Comparison of ENCODE assay signal across 30 cellular contexts in genomic region chr11:8292351-8292750, GRCh38. TPM values are rescaled to one million over a fixed set of nuclear protein-coding genes. Genes with fewer than 3 reads are reported as not detected.
"Had no signal": no experiment of that assay in that cellular context is flagged by ENCODE, and none has a peak within 500 bp of the region (broad histone marks: within the 10 kb centered on the region; RNA-seq: fewer than 3 reads in every experiment).

No MANE protein-coding gene starts in this region.

- H3K27ac Mint-ChIP-seq: activated CD4-positive, alpha-beta T cell treated with anti-CD3 and anti-CD28 coated beads, Interleukin-2, amount 10 ng/mL, durations not matched to agents 24 days and 14 days; activated naive CD4-positive, alpha-beta T cell treated with anti-CD3 and anti-CD28 coated beads, Interleukin-2, amount 10 ng/mL, durations not matched to agents 7 days and 5 days; activated naive CD8-positive, alpha-beta T cell treated with anti-CD3 and anti-CD28 coated beads for 36 hours; activated T-cell treated with anti-CD3 and anti-CD28 coated beads, Interleukin-2, amount 50 U/mL, for 72 hours; activated T-helper 2 cell treated with anti-CD3 and anti-CD28 coated beads, Interferon-gamma antibody, Interleukin-2, Interleukin-4, amounts not matched to agents 10 μg/mL and 5 μg/mL and 100 μg/mL, durations not matched to agents 14 hours and 24 hours and 36 hours; WTC11 had no signal

- H3K4me3 Mint-ChIP-seq: activated CD4-positive, alpha-beta T cell treated with anti-CD3 and anti-CD28 coated beads, Interleukin-2, amount 10 ng/mL, durations not matched to agents 24 days and 14 days; activated naive CD4-positive, alpha-beta T cell treated with anti-CD3 and anti-CD28 coated beads, Interleukin-2, amount 10 ng/mL, durations not matched to agents 7 days and 5 days; activated naive CD8-positive, alpha-beta T cell treated with anti-CD3 and anti-CD28 coated beads for 36 hours; activated T-cell treated with anti-CD3 and anti-CD28 coated beads, Interleukin-2, amount 50 U/mL, for 72 hours; WTC11 had no signal

- ATAC-seq: activated T-cell treated with anti-CD3 and anti-CD28 coated beads, Interleukin-2, amount 50 U/mL, for 72 hours; Panc1; SK-N-SH treated with all-trans-retinoic acid at 6 μM for 48 hours; WTC11 had no signal

- H3K9me3 Mint-ChIP-seq: activated CD4-positive, alpha-beta T cell treated with anti-CD3 and anti-CD28 coated beads, Interleukin-2, amount 10 ng/mL, durations not matched to agents 24 days and 14 days; activated naive CD4-positive, alpha-beta T cell treated with anti-CD3 and anti-CD28 coated beads, Interleukin-2, amount 10 ng/mL, durations not matched to agents 7 days and 5 days; activated naive CD8-positive, alpha-beta T cell treated with anti-CD3 and anti-CD28 coated beads for 36 hours; activated T-cell treated with anti-CD3 and anti-CD28 coated beads, Interleukin-2, amount 50 U/mL, for 72 hours; activated T-helper 2 cell treated with anti-CD3 and anti-CD28 coated beads, Interferon-gamma antibody, Interleukin-2, Interleukin-4, amounts not matched to agents 10 μg/mL and 5 μg/mL and 100 μg/mL, durations not matched to agents 14 hours and 24 hours and 36 hours; WTC11 had no signal

- H3K27ac ChIP-seq: brain microvascular endothelial cell, cardiac muscle cell, KMS-11, SJSA1 had no signal

- H3K9me3 ChIP-seq: SJSA1 had no signal

- H3K4me1 ChIP-seq: SJSA1 had no signal

- H3K4me1 Mint-ChIP-seq: activated CD4-positive, alpha-beta T cell treated with anti-CD3 and anti-CD28 coated beads, Interleukin-2, amount 10 ng/mL, durations not matched to agents 24 days and 14 days; activated naive CD4-positive, alpha-beta T cell treated with anti-CD3 and anti-CD28 coated beads, Interleukin-2, amount 10 ng/mL, durations not matched to agents 7 days and 5 days; activated naive CD8-positive, alpha-beta T cell treated with anti-CD3 and anti-CD28 coated beads for 36 hours had no signal

- H3K4me3 ChIP-seq: cardiac muscle cell, SJSA1 had no signal

- FAIRE-seq: HepG2 had no signal

- H3K27me3 ChIP-seq: brain microvascular endothelial cell, cardiac muscle cell, SJSA1 had no signal

- H3K27me3 Mint-ChIP-seq: activated CD4-positive, alpha-beta T cell treated with anti-CD3 and anti-CD28 coated beads, Interleukin-2, amount 10 ng/mL, durations not matched to agents 24 days and 14 days; activated naive CD8-positive, alpha-beta T cell treated with anti-CD3 and anti-CD28 coated beads for 36 hours had no signal

- DNase-seq: activated CD4-positive, alpha-beta T cell treated with anti-CD3 and anti-CD28 coated beads for 1 hour; activated CD4-positive, alpha-beta T cell treated with anti-CD3 and anti-CD28 coated beads, Interleukin-2, amount 10 ng/mL, durations not matched to agents 24 days and 14 days; activated CD4-positive, alpha-beta T cell treated with anti-CD3 and anti-CD28 coated beads, Interleukin-2, amount 50 U/mL, for 48 hours; activated gamma-delta T cell treated with Interleukin-2 at 50 U/mL for 16 hours; activated naive CD4-positive, alpha-beta T cell treated with anti-CD3 and anti-CD28 coated beads, Interleukin-2, amount 10 ng/mL, durations not matched to agents 7 days and 5 days; activated naive CD8-positive, alpha-beta T cell treated with anti-CD3 and anti-CD28 coated beads for 36 hours; activated T-cell treated with anti-CD3 and anti-CD28 coated beads, Interleukin-2, amount 50 U/mL, for 72 hours; brain microvascular endothelial cell; NCI-H1092; NCI-H1417 treated with DMSO at 0.1 percent for 48 hours; NCI-H1694; NCI-H2029; NCI-H2107; NCI-H2171 treated with DMSO at 0.1 percent for 48 hours; NCI-H226; NCI-H526; NK-92 treated with Interleukin-12 subunit alpha and Interleukin-12 subunit beta, amount 100 ng/mL, for 24 hours; OCI-M1; SHP77; SW 1271 had no signal

- H3K9ac ChIP-seq: KMS-11 had no signal

- H3K36me3 ChIP-seq: brain microvascular endothelial cell, cardiac muscle cell, SJSA1 had no signal

- H3K4me2 ChIP-seq: KMS-11 had no signal

- H3K36me3 Mint-ChIP-seq: activated naive CD4-positive, alpha-beta T cell treated with anti-CD3 and anti-CD28 coated beads, Interleukin-2, amount 10 ng/mL, durations not matched to agents 7 days and 5 days; activated naive CD8-positive, alpha-beta T cell treated with anti-CD3 and anti-CD28 coated beads for 36 hours; WTC11 had no signal

RNA-seq across cellular contexts. Expression of gene LMO1, which starts 28.7 kb away (rescaled TPM):
- total RNA-seq: activated CD4-positive, alpha-beta T cell treated with anti-CD3 and anti-CD28 coated beads, Interleukin-2, amount 10 ng/mL, durations not matched to agents 24 days and 14 days; activated naive CD8-positive, alpha-beta T cell treated with anti-CD3 and anti-CD28 coated beads for 36 hours; activated T-helper 2 cell treated with anti-CD3 and anti-CD28 coated beads, Interferon-gamma antibody, Interleukin-2, Interleukin-4, amounts not matched to agents 10 μg/mL and 5 μg/mL and 100 μg/mL, durations not matched to agents 14 hours and 24 hours and 36 hours; HepG2; MCF 10A; SJSA1; T-helper 1 cell treated with Interleukin-12 subunit alpha and Interleukin-12 subunit beta and Interleukin-4 antibody, amounts not matched to agents 30 ng/mL and 1 ng/mL, for 36 hours had no signal
- polyA plus RNA-seq: HepG2 had no signal
